ENCODE assay signal across 10 cellular contexts in genomic region chr3:149702691-149703426, GRCh38. TPM values are rescaled to one million over a fixed set of nuclear protein-coding genes. Genes with fewer than 3 reads are reported as not detected.
DNase-seq lines count a peak whose midpoint lies in the region; ATAC-seq and TF ChIP-seq lines count a peak whose summit lies in the region.
"Had no signal": no experiment of that assay in that cellular context is flagged by ENCODE, and none has a peak within 500 bp of the region (broad histone marks: within the 10 kb centered on the region; RNA-seq: fewer than 3 reads in every experiment).

No MANE protein-coding gene starts in this region.

- H3K36me3 ChIP-seq in RWPE2 (ENCODE audit: low read depth): no peaks in the 10 kb centered on the region

- peak; percentile 66 for ATAC-seq in activated CD4-positive, alpha-beta T cell treated with anti-CD3 and anti-CD28 coated beads for 36 hours
- ATAC-seq in RWPE2 (ENCODE audit: low read depth): peak; percentile 52; the same call in 1 of the 3 replicates

- no peak overlapping the region for H3K4me3 ChIP-seq in RWPE2 (ENCODE audit: severe bottlenecking)
- H3K4me3 ChIP-seq in fibroblast of mammary gland (ENCODE audit: control insufficient read depth, low read depth, low read length): no peak overlapping the region
- no peak overlapping the region for H3K4me3 ChIP-seq in skin epidermis
- H3K4me3 ChIP-seq: lung had no signal

- intact Hi-C loops in activated CD4-positive, alpha-beta T cell treated with anti-CD3 and anti-CD28 coated beads for 36 hours (cut with DNase I, micrococcal nuclease): loop anchor here (1.0 to 5.0 kb wide), 5 partner anchors 24 to 839 kb away; no protein-coding TSS in a partner anchor

- POLR2A ChIA-PET in activated CD4-positive, alpha-beta T cell treated with anti-CD3 and anti-CD28 coated beads for 36 hours (lab: Charles Lee): no interaction called here

- H3K27ac ChIP-seq in RWPE2 (ENCODE audit: poor library complexity, severe bottlenecking): no peak overlapping the region
- H3K27ac ChIP-seq in skin epidermis: peak overlapping the region in 19 of 21 experiments; percentile 19 to 84 (median 64)
- H3K27ac ChIP-seq in caudate nucleus (ENCODE audit: low read depth, low read length): no peak overlapping the region

- TF ChIP-seq CTCF in RWPE2 (IDR thresholded peaks at IDR 0.05; ENCODE audit: poor library complexity, severe bottlenecking) (no peak), fibroblast of mammary gland (conservative IDR thresholded peaks at IDR 0.05; ENCODE audit: control insufficient read depth, insufficient read depth, low read depth, low read length) (no peak)

- H3K9me3 ChIP-seq in RWPE2 (ENCODE audit: severe bottlenecking): peaks cover 2% of the 10 kb centered on the region

- no peaks in the 10 kb centered on the region for H3K27me3 Mint-ChIP-seq in activated CD4-positive, alpha-beta T cell treated with anti-CD3 and anti-CD28 coated beads for 36 hours

- H3K27ac Mint-ChIP-seq in activated CD4-positive, alpha-beta T cell treated with anti-CD3 and anti-CD28 coated beads for 36 hours: peak overlapping the region; percentile 61

- peaks cover 23% of the 10 kb centered on the region for H3K4me1 Mint-ChIP-seq in activated CD4-positive, alpha-beta T cell treated with anti-CD3 and anti-CD28 coated beads for 36 hours

- H3K36me3 Mint-ChIP-seq in activated CD4-positive, alpha-beta T cell treated with anti-CD3 and anti-CD28 coated beads for 36 hours (ENCODE audit: low read depth): peaks cover 4% of the 10 kb centered on the region

- no peaks in the 10 kb centered on the region for H3K27me3 ChIP-seq in RWPE2 (ENCODE audit: insufficient read depth, poor library complexity, severe bottlenecking)

- CTCF ChIA-PET in activated CD4-positive, alpha-beta T cell treated with anti-CD3 and anti-CD28 coated beads for 36 hours (lab: Charles Lee): interaction anchor here (1.8 kb wide), 1 partner anchor 14 kb away, joined by 6 read pairs; no protein-coding TSS in a partner anchor

- DNase-seq in activated CD4-positive, alpha-beta T cell treated with anti-CD3 and anti-CD28 coated beads for 36 hours: peak; percentile 15
- DNase-seq in activated CD4-positive, alpha-beta T cell treated with anti-CD3 and anti-CD28 coated beads, Interleukin-2, amount 50 U/mL, for 1 hour: no peak
- DNase-seq in RWPE2 (ENCODE audit: low spot score): no peak
- DNase-seq in fibroblast of mammary gland (ENCODE audit: low read depth): peak; percentile 100
- DNase-seq in NCI-H128 (lab: John Stamatoyannopoulos, UW; ENCODE audit: unreplicated experiment): no peak
- no peak for DNase-seq in caudate nucleus (lab: John Stamatoyannopoulos, UW)
- DNase-seq in DMS79 (lab: John Stamatoyannopoulos, UW): no peak
- DNase-seq: NCI-H1930 had no signal

- H3K4me1 ChIP-seq in RWPE2 (ENCODE audit: insufficient read depth, poor library complexity, severe bottlenecking): no peaks in the 10 kb centered on the region

- peaks cover 16% of the 10 kb centered on the region for H3K9me3 Mint-ChIP-seq in activated CD4-positive, alpha-beta T cell treated with anti-CD3 and anti-CD28 coated beads for 36 hours (ENCODE audit: low read depth)

- H3K4me3 Mint-ChIP-seq in activated CD4-positive, alpha-beta T cell treated with anti-CD3 and anti-CD28 coated beads for 36 hours: no peak overlapping the region

RNA-seq across cellular contexts. Expression of gene WWTR1, which starts 45.0 kb away (rescaled TPM):
- under 1 TPM; 0.46 to 0.54 TPM for total RNA-seq in activated CD4-positive, alpha-beta T cell treated with anti-CD3 and anti-CD28 coated beads for 36 hours

RNA-seq across cellular contexts. Expression of gene COMMD2, which starts 49.4 kb away (rescaled TPM):
- 10 to 100 TPM; 29.4 to 29.5 TPM for total RNA-seq in activated CD4-positive, alpha-beta T cell treated with anti-CD3 and anti-CD28 coated beads for 36 hours

Comparison
In these comparisons a context has a peak if more than half of its experiments do, and no peak if none do; other contexts are left out.
1. DNase-seq: peak in activated CD4-positive, alpha-beta T cell treated with anti-CD3 and anti-CD28 coated beads for 36 hours (single experiment) and fibroblast of mammary gland (single experiment); none in activated CD4-positive, alpha-beta T cell treated with anti-CD3 and anti-CD28 coated beads, Interleukin-2, amount 50 U/mL, for 1 hour (single experiment), RWPE2 (single experiment), NCI-H128 (single experiment), caudate nucleus (0 of 61) and DMS79 (single experiment).
2. H3K27ac ChIP-seq: peak in skin epidermis (19 of 21); none in RWPE2 (single experiment) and caudate nucleus (single experiment).